In the genomic region with DNA sequence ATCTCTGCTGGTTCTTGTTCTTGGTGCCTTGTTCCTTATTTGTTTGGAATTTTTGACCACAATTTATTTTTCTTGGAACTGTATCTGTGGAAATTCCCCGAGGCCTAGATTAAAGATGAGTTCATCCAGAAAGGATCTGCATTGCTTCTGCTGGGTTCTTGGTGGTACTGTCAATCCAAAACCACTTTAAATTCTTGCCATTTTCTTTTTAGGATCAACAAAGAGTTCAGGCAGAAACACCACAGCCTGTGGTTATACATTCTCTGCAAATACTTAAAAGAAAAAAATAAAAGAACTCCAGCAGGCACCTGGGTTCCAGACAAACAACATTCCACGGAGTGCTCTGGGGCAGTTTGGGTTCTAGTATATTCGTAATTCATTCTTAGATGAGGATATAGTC, we compare ENCODE assay signal across 18 cellular contexts. TPM values are rescaled to one million over a fixed set of nuclear protein-coding genes. Genes with fewer than 3 reads are reported as not detected.
DNase-seq lines count a peak whose midpoint lies in the region; ATAC-seq and TF ChIP-seq lines count a peak whose summit lies in the region.
"Had no signal": no experiment of that assay in that cellular context is flagged by ENCODE, and none has a peak within 500 bp of the region (broad histone marks: within the 10 kb centered on the region; RNA-seq: fewer than 3 reads in every experiment).

No MANE protein-coding gene starts in this region.

- H3K4me1 ChIP-seq in ACC112 (ENCODE audit: control insufficient read depth, insufficient read depth, low read length, unreplicated experiment): peaks cover 14% of the 10 kb centered on the region
- peaks cover 1 to 2% (median 2%) of the 10 kb centered on the region in 4 donors for H3K4me1 ChIP-seq in esophagus muscularis mucosa
- peaks cover under 1% of the 10 kb centered on the region for H3K4me1 ChIP-seq in body of pancreas
- H3K4me1 ChIP-seq: neural progenitor cell had no signal

- no peak overlapping the region for H3K4me3 Mint-ChIP-seq in activated CD4-positive, alpha-beta T cell treated with anti-CD3 and anti-CD28 coated beads for 36 hours
- H3K4me3 Mint-ChIP-seq: brain; neural progenitor cell; T-helper 1 cell treated with Interleukin-12 subunit alpha and Interleukin-12 subunit beta and Interleukin-4 antibody, amounts not matched to agents 30 μg/mL and 1 μg/mL, for 36 hours had no signal

- no peaks in the 10 kb centered on the region for H3K79me2 ChIP-seq in ACC112 (ENCODE audit: control insufficient read depth, insufficient read depth, low read length, unreplicated experiment)

- DNase-seq in HCEC 1CT (peak; percentile 68), choroid plexus epithelial cell (ENCODE audit: low read depth) (peak; percentile 89), myocyte (ENCODE audit: low read depth) (peak; percentile 73), esophagus muscularis mucosa (ENCODE audit: extremely low spot score) (no peak), SKM-1 (lab: John Stamatoyannopoulos, UW; ENCODE audit: unreplicated experiment) (no peak), body of pancreas (no peak)
- DNase-seq in activated CD4-positive, alpha-beta T cell treated with anti-CD3 and anti-CD28 coated beads for 36 hours: no peak
- DNase-seq: hypothalamus, lower lobe of right lung, NCI-H1436, NCI-H510A had no signal

- H3K27me3 Mint-ChIP-seq in activated CD4-positive, alpha-beta T cell treated with anti-CD3 and anti-CD28 coated beads for 36 hours: no peaks in the 10 kb centered on the region

- H3K9me3 Mint-ChIP-seq in activated CD4-positive, alpha-beta T cell treated with anti-CD3 and anti-CD28 coated beads for 36 hours (ENCODE audit: low read depth): no peaks in the 10 kb centered on the region

- H2AFZ ChIP-seq in ACC112 (ENCODE audit: low read length, unreplicated experiment): peak overlapping the region; percentile 35
- H2AFZ ChIP-seq: neural progenitor cell had no signal

- no peak overlapping the region for H3K4me3 ChIP-seq in ACC112 (ENCODE audit: low read depth, low read length)
- H3K4me3 ChIP-seq in choroid plexus epithelial cell (ENCODE audit: low read depth, low read length): no peak overlapping the region
- H3K4me3 ChIP-seq in esophagus muscularis mucosa: no peak overlapping the region
- H3K4me3 ChIP-seq in body of pancreas: no peak overlapping the region
- H3K4me3 ChIP-seq: lower lobe of right lung, neural progenitor cell, suprapubic skin had no signal

- TF ChIP-seq POLR2A in esophagus muscularis mucosa (IDR thresholded peaks at IDR 0.05; ENCODE audit: low read depth): no peak
- no peak for TF ChIP-seq POLR2A in body of pancreas (IDR thresholded peaks at IDR 0.05)

- H3K36me3 ChIP-seq in ACC112 (ENCODE audit: insufficient read depth, low read length) (no peaks in the 10 kb centered on the region), esophagus muscularis mucosa (no peaks in the 10 kb centered on the region), body of pancreas (replicated peaks in 1 of 2; ENCODE audit: insufficient read depth in 1 of 2, low read depth in 2 of 2) (no peaks in the 10 kb centered on the region)
- H3K36me3 ChIP-seq: lower lobe of right lung, neural progenitor cell, suprapubic skin had no signal

- WGBS in esophagus muscularis mucosa: 55% methylated on average over 3 of the region's 3 CpGs
- WGBS in body of pancreas, 2 donors: 69 to 75% methylated on average over 3 of the region's 3 CpGs

- CTCF ChIA-PET in activated CD4-positive, alpha-beta T cell treated with anti-CD3 and anti-CD28 coated beads for 36 hours (lab: Charles Lee): no interaction called here

- intact Hi-C loops in esophagus muscularis mucosa (cut with DNase I): no loop called here
- intact Hi-C loops in activated CD4-positive, alpha-beta T cell treated with anti-CD3 and anti-CD28 coated beads for 36 hours (cut with DNase I, micrococcal nuclease): no loop called here
- intact Hi-C loops in body of pancreas (cut with DNase I): no loop called here

- no peak overlapping the region for H3K27ac Mint-ChIP-seq in activated CD4-positive, alpha-beta T cell treated with anti-CD3 and anti-CD28 coated beads for 36 hours
- H3K27ac Mint-ChIP-seq: T-helper 1 cell treated with Interleukin-12 subunit alpha and Interleukin-12 subunit beta and Interleukin-4 antibody, amounts not matched to agents 30 μg/mL and 1 μg/mL, for 36 hours had no signal

- ATAC-seq in activated CD4-positive, alpha-beta T cell treated with anti-CD3 and anti-CD28 coated beads for 36 hours: no peak
- no peak for ATAC-seq in body of pancreas

- POLR2A ChIA-PET in activated CD4-positive, alpha-beta T cell treated with anti-CD3 and anti-CD28 coated beads for 36 hours (lab: Charles Lee): no interaction called here

- H3K4me1 Mint-ChIP-seq in activated CD4-positive, alpha-beta T cell treated with anti-CD3 and anti-CD28 coated beads for 36 hours: peaks cover 8% of the 10 kb centered on the region
- H3K4me1 Mint-ChIP-seq: brain had no signal

- TF ChIP-seq CTCF in choroid plexus epithelial cell (conservative IDR thresholded peaks at IDR 0.05; ENCODE audit: low read depth, low read length) (no peak), esophagus muscularis mucosa (IDR thresholded peaks at IDR 0.05) (no peak), body of pancreas (IDR thresholded peaks at IDR 0.05) (no peak)

- H3K27ac ChIP-seq in ACC112 (ENCODE audit: low read depth, low read length) (0 out of 2 replicates have a peak overlapping the region, but pooled peaks have one; percentile 15), esophagus muscularis mucosa (replicated peaks in 1 of 4) (peak overlapping the region in 1 of 4 donors; percentile 6), body of pancreas (no peak overlapping the region)
- H3K27ac ChIP-seq: lower lobe of right lung, neural progenitor cell, suprapubic skin had no signal

- H3K27me3 ChIP-seq in ACC112 (ENCODE audit: insufficient read depth, low read length): no peaks in the 10 kb centered on the region
- H3K27me3 ChIP-seq in esophagus muscularis mucosa: no peaks in the 10 kb centered on the region
- H3K27me3 ChIP-seq in body of pancreas: no peaks in the 10 kb centered on the region
- H3K27me3 ChIP-seq: neural progenitor cell, suprapubic skin had no signal

- no peak for TF ChIP-seq EP300 in esophagus muscularis mucosa (IDR thresholded peaks at IDR 0.05)

- H3K36me3 Mint-ChIP-seq in activated CD4-positive, alpha-beta T cell treated with anti-CD3 and anti-CD28 coated beads for 36 hours (ENCODE audit: low read depth): no peaks in the 10 kb centered on the region
- H3K36me3 Mint-ChIP-seq: brain, neural progenitor cell had no signal

- H3K9me3 ChIP-seq in esophagus muscularis mucosa (no peaks in the 10 kb centered on the region), body of pancreas (no peaks in the 10 kb centered on the region)
- H3K9me3 ChIP-seq: lower lobe of right lung, suprapubic skin had no signal

RNA-seq across cellular contexts. Expression of gene VAMP1, which starts 6.0 kb away (rescaled TPM):
- total RNA-seq in myocyte (19.2 and 23.7 TPM in 2 replicates), esophagus muscularis mucosa (1 to 10 TPM; 4.5 to 8.7 (median 6.7) TPM), body of pancreas (1 to 10 TPM; 2.9 to 5.9 TPM)
- polyA plus RNA-seq in myocyte (2012): 38.2 TPM
- total RNA-seq in activated CD4-positive, alpha-beta T cell treated with anti-CD3 and anti-CD28 coated beads for 36 hours: 10 to 100 TPM; 34.5 to 52.3 TPM

RNA-seq across cellular contexts. Expression of gene MRPL51, which starts 16.6 kb away (rescaled TPM):
- total RNA-seq in myocyte (66.5 and 92.2 TPM in 2 replicates), esophagus muscularis mucosa (100 to 1,000 TPM in 1 of 4 donors, 10 to 100 TPM in 3; 62.3 to 105 (median 81.3) TPM), body of pancreas (10 to 100 TPM; 23.6 to 25.1 TPM)
- polyA plus RNA-seq in myocyte (2012): 178 TPM
- total RNA-seq in activated CD4-positive, alpha-beta T cell treated with anti-CD3 and anti-CD28 coated beads for 36 hours: 100 to 1,000 TPM; 232 to 275 TPM

RNA-seq across cellular contexts. Expression of gene NCAPD2, which starts 17.4 kb away (rescaled TPM):
- 15.5 and 40.4 TPM in 2 replicates for total RNA-seq in myocyte
- 17.4 TPM for polyA plus RNA-seq in myocyte (2012)
- total RNA-seq in esophagus muscularis mucosa: 10 to 100 TPM; 13.9 to 26.1 (median 24.7) TPM
- 100 to 1,000 TPM; 199 to 210 TPM for total RNA-seq in activated CD4-positive, alpha-beta T cell treated with anti-CD3 and anti-CD28 coated beads for 36 hours
- total RNA-seq in body of pancreas: 10 to 100 TPM in 1 of 2 donors, 1 to 10 TPM in 1; 9.3 to 46.1 TPM

RNA-seq across cellular contexts. Expression of gene TAPBPL, which starts 24.7 kb away (rescaled TPM):
- total RNA-seq in myocyte: 10.9 and 14.0 TPM in 2 replicates
- 12.9 TPM for polyA plus RNA-seq in myocyte (2012)
- total RNA-seq in esophagus muscularis mucosa: 10 to 100 TPM; 12.4 to 25.8 (median 22.5) TPM
- 10 to 100 TPM; 27.4 to 40.8 TPM for total RNA-seq in activated CD4-positive, alpha-beta T cell treated with anti-CD3 and anti-CD28 coated beads for 36 hours
- 10 to 100 TPM; 14.5 to 36.3 TPM for total RNA-seq in body of pancreas

RNA-seq across cellular contexts. Expression of gene CD27, which starts 31.7 kb away (rescaled TPM):
- not detected in 2 replicates for total RNA-seq in myocyte
- 0.87 TPM for polyA plus RNA-seq in myocyte (2012)
- total RNA-seq in esophagus muscularis mucosa: under 1 TPM in 1 of 4 donors, not detected in 3; 0.66 TPM
- total RNA-seq in activated CD4-positive, alpha-beta T cell treated with anti-CD3 and anti-CD28 coated beads for 36 hours: 100 to 1,000 TPM in 1 of 2 experiments, 10 to 100 TPM in 1; 85.4 to 116 TPM
- total RNA-seq in body of pancreas: not detected
- total RNA-seq: A673, skeletal muscle tissue had no signal

Comparison
In these comparisons a context has a peak if more than half of its experiments do, and no peak if none do; other contexts are left out.
1. DNase-seq: peak in HCEC 1CT (single experiment), choroid plexus epithelial cell (single experiment) and myocyte (single experiment); none in esophagus muscularis mucosa (single experiment), activated CD4-positive, alpha-beta T cell treated with anti-CD3 and anti-CD28 coated beads for 36 hours (single experiment), SKM-1 (single experiment) and body of pancreas (0 of 4).